Comparison of ENCODE assay signal across 9 cellular contexts in genomic region chr18:80026363-80026762, GRCh38.
"Had no signal": no experiment of that assay in that cellular context is flagged by ENCODE, and none has a peak within 500 bp of the region (broad histone marks: within the 10 kb centered on the region; RNA-seq: fewer than 3 reads in every experiment).

No MANE protein-coding gene starts in this region.

- H3K4me2 ChIP-seq: GM23338 had no signal

- H2AFZ ChIP-seq: GM23248, GM23338 had no signal

- H3K27ac ChIP-seq: GM23248 had no signal

- H3K36me3 ChIP-seq: HAP-1 had no signal

- H3K4me3 Mint-ChIP-seq: GM23338, H9, HFFc6 had no signal

- H3K4me3 ChIP-seq: GM23248, GM23338, HAP-1 had no signal

- H3K4me1 ChIP-seq: HAP-1 had no signal

- H3K9ac ChIP-seq: GM23248 had no signal

- H3K27ac Mint-ChIP-seq: GM23338, H9, HFFc6 had no signal

- DNase-seq: GM23248, GOT3, H7, H9, HCEC 1CT, HFFc6 had no signal

- ATAC-seq: GM23338, HCT116 had no signal

- H3K4me1 Mint-ChIP-seq: GM23338 had no signal
